In the genomic region with DNA sequence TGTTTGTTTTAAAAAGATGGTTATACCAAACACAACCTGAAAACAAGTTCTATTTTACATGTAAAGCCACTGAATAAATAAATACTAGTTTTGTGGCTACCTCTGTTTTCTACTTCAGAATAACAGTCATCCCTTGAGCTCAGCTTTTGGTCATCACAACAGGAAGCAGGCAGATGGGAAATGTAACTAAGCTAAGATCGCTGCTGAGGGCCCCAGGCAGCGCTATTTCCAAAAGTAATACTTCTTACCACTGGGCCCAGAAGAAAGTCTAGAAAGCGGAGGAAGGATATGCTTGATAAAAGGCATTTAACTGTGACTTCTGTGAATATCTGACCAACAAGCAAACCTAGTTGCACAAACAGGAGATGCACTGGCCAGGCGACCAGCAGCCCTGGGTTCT, we compare ENCODE assay signal across 14 cellular contexts.
A peak's percentile ranks its signal among the peaks of the same experiment; 100 is the strongest.
DNase-seq lines count a peak whose midpoint lies in the region; ATAC-seq lines count a peak whose summit lies in the region.
"Had no signal": no experiment of that assay in that cellular context is flagged by ENCODE, and none has a peak within 500 bp of the region (broad histone marks: within the 10 kb centered on the region; RNA-seq: fewer than 3 reads in every experiment).

No MANE protein-coding gene starts in this region.

- no peaks in the 10 kb centered on the region for H3K27me3 Mint-ChIP-seq in activated naive CD4-positive, alpha-beta T cell treated with anti-CD3 and anti-CD28 coated beads, Interleukin-2, amount 50 U/mL, for 24 hours

- no peaks in the 10 kb centered on the region for H3K9me3 Mint-ChIP-seq in activated naive CD4-positive, alpha-beta T cell treated with anti-CD3 and anti-CD28 coated beads, Interleukin-2, amount 50 U/mL, for 24 hours

- peaks cover 91% of the 10 kb centered on the region for H3K4me1 Mint-ChIP-seq in activated naive CD4-positive, alpha-beta T cell treated with anti-CD3 and anti-CD28 coated beads, Interleukin-2, amount 50 U/mL, for 24 hours

- no peak overlapping the region for H3K4me2 ChIP-seq in trophoblast cell (ENCODE audit: low read length)

- H2BK5ac ChIP-seq in trophoblast cell (ENCODE audit: low read depth, low read length, poor library complexity) = peak overlapping the region; percentile 60

- H4K91ac ChIP-seq in trophoblast cell (ENCODE audit: low read depth, low read length) = peak overlapping the region; percentile 39

- H3K36me3 ChIP-seq in KOPT-K1 (ENCODE audit: insufficient read depth, low read length) (peaks cover 45% of the 10 kb centered on the region), trophoblast cell (ENCODE audit: control insufficient read depth in 1 of 2, insufficient read depth in 2 of 2, low read length in 2 of 2) (peaks cover 0 to 3% of the 10 kb centered on the region in 2 experiments)
- H3K36me3 ChIP-seq: left lung, thoracic aorta had no signal

- H3K18ac ChIP-seq in trophoblast cell (ENCODE audit: low read length) = peak overlapping the region; percentile 43

- peaks cover 21% of the 10 kb centered on the region for H3K79me1 ChIP-seq in trophoblast cell (ENCODE audit: low read length)

- no peak overlapping the region for H3K4me3 ChIP-seq in trophoblast cell (ENCODE audit: low read depth, low read length)
- H3K4me3 ChIP-seq: left lung, thoracic aorta had no signal

- DNase-seq in NCI-H748 (lab: John Stamatoyannopoulos, UW; ENCODE audit: unreplicated experiment) = peak; percentile 22
- DNase-seq in NCI-H748 treated with DMSO at 0.1 percent for 48 hours (lab: John Stamatoyannopoulos, UW) = no peak
- no peak for DNase-seq in trophoblast cell
- no peak for DNase-seq in middle frontal gyrus (ENCODE audit: extremely low spot score, low spot score)
- DNase-seq in hepatic stellate cell (ENCODE audit: low spot score) = no peak
- DNase-seq: 8988T, caudate nucleus, left lung, NCI-H1105, NCI-H526 had no signal

- H3K27ac ChIP-seq in KOPT-K1 (ENCODE audit: low read depth, low read length, poor library complexity, severe bottlenecking) (peak overlapping the region; percentile 97), trophoblast cell (ENCODE audit: low read depth, low read length) (peak overlapping the region; percentile 4)
- H3K27ac ChIP-seq: thoracic aorta had no signal

- peak overlapping the region; percentile 84 for H3K4me3 Mint-ChIP-seq in activated naive CD4-positive, alpha-beta T cell treated with anti-CD3 and anti-CD28 coated beads, Interleukin-2, amount 50 U/mL, for 24 hours

- no peak overlapping the region for H2AFZ ChIP-seq in trophoblast cell (ENCODE audit: insufficient read depth, low read length, poor library complexity)

- peak overlapping the region; percentile 97 for H3K27ac Mint-ChIP-seq in activated naive CD4-positive, alpha-beta T cell treated with anti-CD3 and anti-CD28 coated beads, Interleukin-2, amount 50 U/mL, for 24 hours

- H3K9me3 ChIP-seq in KOPT-K1 (ENCODE audit: insufficient read depth, low read length, poor library complexity, severe bottlenecking) = no peaks in the 10 kb centered on the region
- no peaks in the 10 kb centered on the region for H3K9me3 ChIP-seq in trophoblast cell (ENCODE audit: insufficient read depth, low read depth, low read length)
- H3K9me3 ChIP-seq: left lung, thoracic aorta had no signal

- no peak overlapping the region for H4K8ac ChIP-seq in trophoblast cell (ENCODE audit: low read depth, low read length)

- WGBS in trophoblast cell (ENCODE audit: extremely low coverage, insufficient coverage, insufficient read length) = no CpG with 5 or more reads among the region's 4 CpGs

- peaks cover 19 to 35% of the 10 kb centered on the region in 2 experiments for H3K4me1 ChIP-seq in trophoblast cell (ENCODE audit: control insufficient read depth in 1 of 2, insufficient read depth in 2 of 2, low read length in 2 of 2)

- ATAC-seq in GM21737 (IDR thresholded peaks at IDR 0.05; ENCODE audit: unreplicated experiment) = no peak
- ATAC-seq: left lung had no signal

- H3K9ac ChIP-seq in trophoblast cell (ENCODE audit: low read length) = no peak overlapping the region

- H3K4ac ChIP-seq in trophoblast cell (ENCODE audit: low read depth, low read length) = peak overlapping the region; percentile 41

- H3K27me3 ChIP-seq in trophoblast cell (ENCODE audit: insufficient read depth, low read length) = no peaks in the 10 kb centered on the region
- H3K27me3 ChIP-seq: left lung had no signal

- H2BK12ac ChIP-seq in trophoblast cell (ENCODE audit: low read length) = peak overlapping the region; percentile 81

- H3K79me2 ChIP-seq in trophoblast cell (ENCODE audit: control insufficient read depth, insufficient read depth, low read length, poor library complexity) = peaks cover 8% of the 10 kb centered on the region

- H2AK5ac ChIP-seq in trophoblast cell (ENCODE audit: low read length) = peak overlapping the region; percentile 59

- H3K14ac ChIP-seq in trophoblast cell (ENCODE audit: low read length) = peak overlapping the region; percentile 40

- peak overlapping the region; percentile 67 for H2BK120ac ChIP-seq in trophoblast cell (ENCODE audit: insufficient read depth, low read length, poor library complexity)

- H3K36me3 Mint-ChIP-seq in activated naive CD4-positive, alpha-beta T cell treated with anti-CD3 and anti-CD28 coated beads, Interleukin-2, amount 50 U/mL, for 24 hours = peaks cover 8% of the 10 kb centered on the region

- no peak overlapping the region for H4K12ac ChIP-seq in trophoblast cell (ENCODE audit: low read depth, low read length)

- no peak overlapping the region for H3K23ac ChIP-seq in trophoblast cell (ENCODE audit: low read length)
